In the genomic region with DNA sequence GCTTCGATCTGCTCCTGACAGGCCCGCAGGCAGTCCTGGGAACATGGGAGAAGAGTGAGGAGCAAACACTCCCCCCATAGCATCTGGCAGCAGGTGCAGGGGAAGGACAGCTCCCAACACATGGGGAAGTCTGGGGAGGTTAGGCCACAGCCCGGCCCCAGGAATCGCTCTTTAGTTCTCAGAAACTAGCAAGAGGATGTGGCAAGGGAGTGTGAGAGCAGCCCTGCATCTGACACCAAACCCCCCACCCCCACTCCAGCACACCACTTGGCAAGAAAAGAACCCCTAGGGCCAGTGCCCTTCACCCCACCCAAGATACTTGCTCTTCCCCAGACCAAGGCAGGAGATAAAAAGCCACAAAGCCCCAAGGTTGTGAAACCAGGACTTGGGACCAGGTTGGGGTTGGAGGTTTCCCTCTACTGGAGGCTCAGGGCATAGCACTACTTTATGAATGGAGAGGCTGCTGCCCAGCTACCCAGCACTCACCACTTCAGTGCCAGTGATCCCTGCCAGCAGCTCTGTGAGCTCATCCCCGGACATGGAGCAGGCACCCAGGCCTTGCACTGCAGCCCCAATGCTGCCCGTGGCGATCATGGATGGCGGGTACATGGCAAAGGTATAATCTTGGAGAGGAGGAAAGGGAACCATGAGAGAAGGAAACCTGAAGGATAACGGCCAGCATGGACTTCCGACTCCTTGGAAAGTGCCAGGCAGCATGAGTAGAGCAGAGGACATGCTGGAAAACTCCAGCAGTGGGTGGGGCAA, we compare ENCODE assay signal across 8 cellular contexts. TPM values are rescaled to one million over a fixed set of nuclear protein-coding genes. Genes with fewer than 3 reads are reported as not detected.
DNase-seq lines count a peak whose midpoint lies in the region; ATAC-seq and TF ChIP-seq lines count a peak whose summit lies in the region.

No MANE protein-coding gene starts in this region.

- in situ Hi-C loops in astrocyte of the cerebellum (cut with HindIII; ENCODE audit: low sequenced_read_pairs): no loop called here

- no peak for TF ChIP-seq EP300 in sigmoid colon (IDR thresholded peaks at IDR 0.05)

- H3K27ac ChIP-seq in sigmoid colon: peak overlapping the region; percentile 22 to 90 (median 76)

- TF ChIP-seq POLR2A in sigmoid colon (IDR thresholded peaks at IDR 0.05): no peak

- intact Hi-C loops in sigmoid colon (cut with DNase I): no loop called here

- no peaks in the 10 kb centered on the region for H3K27me3 ChIP-seq in sigmoid colon

- peak; percentile 94 for DNase-seq in DMS53 (lab: John Stamatoyannopoulos, UW)
- peak; percentile 88 for DNase-seq in H4 (ENCODE audit: low spot score)
- DNase-seq in NCI-H1092 treated with DMSO at 0.1 percent for 48 hours (lab: John Stamatoyannopoulos, UW): peak; percentile 18
- DNase-seq in T-helper 2 cell: peak in 4 of 5 experiments; percentile 24 to 99 (median 70)
- peak; percentile 69 for DNase-seq in astrocyte of the cerebellum (ENCODE audit: low read depth)
- peak; percentile 85 for DNase-seq in hepatic stellate cell (ENCODE audit: low spot score)
- DNase-seq in sigmoid colon: peak; percentile 85

- no peak for ATAC-seq in GM21360 (IDR thresholded peaks at IDR 0.05; ENCODE audit: unreplicated experiment)

- 45 to 56% methylated on average over 10 of the region's 10 CpGs for WGBS in sigmoid colon, 2 donors

- TF ChIP-seq CTCF in astrocyte of the cerebellum (IDR thresholded peaks at IDR 0.05; ENCODE audit: low read depth, low read length, missing control alignments) (peak; percentile 97), sigmoid colon (IDR thresholded peaks at IDR 0.05) (peak; percentile 69 to 83 (median 72))

- H3K4me3 ChIP-seq in astrocyte of the cerebellum (ENCODE audit: low read depth, low read length): no peak overlapping the region
- H3K4me3 ChIP-seq in sigmoid colon: no peak overlapping the region

- H3K4me1 ChIP-seq in sigmoid colon: peaks cover 0 to 55% (median 44%) of the 10 kb centered on the region in 4 donors

- H3K9me3 ChIP-seq in sigmoid colon: no peaks in the 10 kb centered on the region

- H3K36me3 ChIP-seq in sigmoid colon: peaks cover 20 to 48% (median 39%) of the 10 kb centered on the region in 4 donors

RNA-seq across cellular contexts. Expression of gene CCND3, which starts 5.4 kb away (rescaled TPM):
- total RNA-seq in H4 (2014; rRNA removed; shearing (Covaris generic)): 50.0 and 51.3 TPM in 2 replicates
- 100 to 1,000 TPM in 3 of 4 donors, 10 to 100 TPM in 1; 75.1 to 125 (median 110) TPM for total RNA-seq in sigmoid colon
- polyA plus RNA-seq in sigmoid colon: 100 to 1,000 TPM in 1 of 3 donors, 10 to 100 TPM in 2; 43.2 to 144 (median 46.7) TPM

RNA-seq across cellular contexts. Expression of gene BYSL, which starts 15.0 kb away (rescaled TPM):
- total RNA-seq in H4 (2014; rRNA removed; shearing (Covaris generic)): 25.0 and 27.8 TPM in 2 replicates
- 1 to 10 TPM; 2.9 to 5.4 (median 4.6) TPM for total RNA-seq in sigmoid colon
- 10 to 100 TPM in 1 of 3 donors, 1 to 10 TPM in 2; 4.2 to 14.0 (median 9.6) TPM for polyA plus RNA-seq in sigmoid colon

RNA-seq across cellular contexts. Expression of gene MED20, which starts 15.3 kb away (rescaled TPM):
- total RNA-seq in H4 (2014; rRNA removed; shearing (Covaris generic)): 49.4 and 51.8 TPM in 2 replicates
- total RNA-seq in sigmoid colon: 10 to 100 TPM in 3 of 4 donors, 1 to 10 TPM in 1; 9.9 to 15.5 (median 13.7) TPM
- polyA plus RNA-seq in sigmoid colon: 10 to 100 TPM in 1 of 3 donors, 1 to 10 TPM in 2; 7.8 to 14.6 (median 9.4) TPM

RNA-seq across cellular contexts. Expression of gene USP49, which starts 41.1 kb away (rescaled TPM):
- total RNA-seq in H4 (2014; rRNA removed; shearing (Covaris generic)): 1.4 and 1.8 TPM in 2 replicates
- 1 to 10 TPM; 2.1 to 10.0 (median 3.1) TPM for total RNA-seq in sigmoid colon
- 1 to 10 TPM in 1 of 3 donors, under 1 TPM in 2; 0.23 to 1.9 (median 0.60) TPM for polyA plus RNA-seq in sigmoid colon

Comparison
In these comparisons a context has a peak if more than half of its experiments do, and no peak if none do; other contexts are left out.
1. DNase-seq: peak in every context shown above with its lines; median percentile 94 in DMS53; 88 in H4; 85 in hepatic stellate cell; 85 in sigmoid colon; 70 in T-helper 2 cell; 69 in astrocyte of the cerebellum; 18 in NCI-H1092 treated with DMSO at 0.1 percent for 48 hours.